ENCODE assay signal across 10 cellular contexts in the genomic region with DNA sequence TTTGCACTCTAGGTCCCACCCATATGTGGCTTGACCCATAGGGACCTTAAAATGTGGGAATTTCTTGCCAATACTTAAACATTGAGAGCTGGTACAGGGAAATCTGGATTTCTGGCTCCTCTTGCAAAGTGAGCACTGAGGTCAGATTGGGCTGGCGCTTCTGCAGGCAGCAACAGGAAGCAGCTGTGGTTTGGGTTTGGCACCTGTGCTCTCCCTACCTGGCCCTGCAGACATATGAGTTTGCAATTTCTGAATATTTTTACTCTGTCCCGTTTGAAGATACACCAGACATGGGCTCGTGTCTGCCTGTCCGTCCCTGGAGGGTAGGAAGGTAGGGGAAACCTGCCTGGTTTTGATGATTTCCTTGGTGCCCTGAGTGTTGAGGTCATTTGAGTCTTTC.
DNase-seq lines count a peak whose midpoint lies in the region.
"Had no signal": no experiment of that assay in that cellular context is flagged by ENCODE, and none has a peak within 500 bp of the region (broad histone marks: within the 10 kb centered on the region; RNA-seq: fewer than 3 reads in every experiment).

No MANE protein-coding gene starts in this region.

- H2AFZ ChIP-seq in Karpas-422 (ENCODE audit: low read length): no peak overlapping the region

- peak overlapping the region; percentile 2; the same call in 1 of the 2 replicates for H3K9ac ChIP-seq in Karpas-422 (ENCODE audit: low read length)

- peak; percentile 21 for DNase-seq in activated naive CD4-positive, alpha-beta T cell treated with Interleukin-2 at 50 U/mL for 16 hours
- no peak for DNase-seq in activated naive CD4-positive, alpha-beta T cell treated with anti-CD3 and anti-CD28 coated beads, Interleukin-2, amount 50 U/mL, for 16 hours
- DNase-seq in Karpas-422 (no peak), DMS79 treated with DMSO at 0.1 percent for 48 hours (lab: John Stamatoyannopoulos, UW) (no peak), NCI-H226 (no peak), SHP77 treated with DMSO at 0.1 percent for 48 hours (lab: John Stamatoyannopoulos, UW) (no peak)
- DNase-seq in activated effector memory CD4-positive, alpha-beta T cell treated with Interleukin-2 at 50 U/mL for 16 hours: peak; percentile 47
- peak; percentile 9 for DNase-seq in stimulated activated CD4-positive, alpha-beta T cell treated with anti-CD3 and anti-CD28 coated beads, Interleukin-4, amount 100 ng/mL, for 1 hour
- DNase-seq: effector CD8-positive, alpha-beta T cell; ovary had no signal

- H3K79me2 ChIP-seq in Karpas-422 (ENCODE audit: low read length): no peaks in the 10 kb centered on the region

- H3K27ac ChIP-seq in Karpas-422 (ENCODE audit: low read length): peak overlapping the region; percentile 44
- H3K27ac ChIP-seq: ovary had no signal

- peak overlapping the region; percentile 2; the same call in 1 of the 2 replicates for H3K4me3 ChIP-seq in Karpas-422 (ENCODE audit: low read length)
- H3K4me3 ChIP-seq: ovary had no signal

- no peaks in the 10 kb centered on the region for H3K9me3 ChIP-seq in Karpas-422 (ENCODE audit: low read length)
- H3K9me3 ChIP-seq: ovary had no signal

- peaks cover 36% of the 10 kb centered on the region for H3K4me1 ChIP-seq in Karpas-422 (ENCODE audit: low read length)

- H3K9me2 ChIP-seq in Karpas-422 (replicated peaks; ENCODE audit: insufficient read depth, low read length): no peaks in the 10 kb centered on the region

- H3K27me3 ChIP-seq in Karpas-422 (ENCODE audit: low read length): no peaks in the 10 kb centered on the region
- H3K27me3 ChIP-seq: ovary had no signal

- peak overlapping the region; percentile 31 for H3K4me2 ChIP-seq in Karpas-422 (ENCODE audit: low read depth, low read length, poor library complexity, severe bottlenecking)

- no peaks in the 10 kb centered on the region for H4K20me1 ChIP-seq in Karpas-422 (ENCODE audit: insufficient read depth, low read depth, low read length)

- no peaks in the 10 kb centered on the region for H3K36me3 ChIP-seq in Karpas-422 (ENCODE audit: insufficient read depth, low read length)
- H3K36me3 ChIP-seq: ovary had no signal

Comparison
In these comparisons a context has a peak if more than half of its experiments do, and no peak if none do; other contexts are left out.
1. DNase-seq: peak in activated naive CD4-positive, alpha-beta T cell treated with Interleukin-2 at 50 U/mL for 16 hours (single experiment), activated effector memory CD4-positive, alpha-beta T cell treated with Interleukin-2 at 50 U/mL for 16 hours (single experiment) and stimulated activated CD4-positive, alpha-beta T cell treated with anti-CD3 and anti-CD28 coated beads, Interleukin-4, amount 100 ng/mL, for 1 hour (single experiment); none in activated naive CD4-positive, alpha-beta T cell treated with anti-CD3 and anti-CD28 coated beads, Interleukin-2, amount 50 U/mL, for 16 hours (single experiment), Karpas-422 (single experiment), DMS79 treated with DMSO at 0.1 percent for 48 hours (single experiment), NCI-H226 (single experiment) and SHP77 treated with DMSO at 0.1 percent for 48 hours (single experiment).